In genomic region chr6:113405326-113406050, GRCh38 we compare ENCODE assay signal across 13 cellular contexts.
"Had no signal": no experiment of that assay in that cellular context is flagged by ENCODE, and none has a peak within 500 bp of the region (broad histone marks: within the 10 kb centered on the region; RNA-seq: fewer than 3 reads in every experiment).

No MANE protein-coding gene starts in this region.

- H3K4me3 ChIP-seq: body of pancreas, gastrocnemius medialis, heart right ventricle, left lung, transverse colon had no signal

- H3K4me1 ChIP-seq: gastrocnemius medialis, left lung had no signal

- H3K9me3 ChIP-seq: body of pancreas, gastrocnemius medialis, heart right ventricle, left lung, transverse colon had no signal

- H3K27ac ChIP-seq: body of pancreas, gastrocnemius medialis, heart right ventricle, left lung, transverse colon had no signal

- H3K27me3 ChIP-seq: body of pancreas, gastrocnemius medialis, heart right ventricle, left lung, transverse colon had no signal

- H3K36me3 ChIP-seq: gastrocnemius medialis, heart right ventricle, left lung, transverse colon had no signal

- DNase-seq: activated CD4-positive, alpha-beta T cell treated with anti-CD3 and anti-CD28 coated beads, Interleukin-2, amount 10 ng/mL, durations not matched to agents 24 days and 14 days; activated naive CD4-positive, alpha-beta T cell treated with anti-CD3 and anti-CD28 coated beads for 36 hours; body of pancreas; central memory CD4-positive, alpha-beta T cell; cortex of kidney; gastrocnemius medialis; heart right ventricle; left lung; nephron progenitor cell; stimulated activated CD4-positive, alpha-beta T cell treated with anti-CD3 and anti-CD28 coated beads, Interleukin-2, amount 100 ng/mL, for 24 hours; stimulated activated naive CD4-positive, alpha-beta T cell; substantia nigra; transverse colon had no signal
